ENCODE assay signal across 1 cellular context in genomic region chr10:133388265-133388972, GRCh38.
TF ChIP-seq lines count a peak whose summit lies in the region.

No MANE protein-coding gene starts in this region.

TF ChIP-seq in HEK293, 187 proteins besides CTCF, POLR2A, EP300 and RAD21 (continued from another document):
- TF ChIP-seq PATZ1 (tag by site-specific recombination; IDR thresholded peaks at IDR 0.05), result peak; percentile 53; the same call in 1 of the 2 replicates
- TF ChIP-seq, protein P1, sequence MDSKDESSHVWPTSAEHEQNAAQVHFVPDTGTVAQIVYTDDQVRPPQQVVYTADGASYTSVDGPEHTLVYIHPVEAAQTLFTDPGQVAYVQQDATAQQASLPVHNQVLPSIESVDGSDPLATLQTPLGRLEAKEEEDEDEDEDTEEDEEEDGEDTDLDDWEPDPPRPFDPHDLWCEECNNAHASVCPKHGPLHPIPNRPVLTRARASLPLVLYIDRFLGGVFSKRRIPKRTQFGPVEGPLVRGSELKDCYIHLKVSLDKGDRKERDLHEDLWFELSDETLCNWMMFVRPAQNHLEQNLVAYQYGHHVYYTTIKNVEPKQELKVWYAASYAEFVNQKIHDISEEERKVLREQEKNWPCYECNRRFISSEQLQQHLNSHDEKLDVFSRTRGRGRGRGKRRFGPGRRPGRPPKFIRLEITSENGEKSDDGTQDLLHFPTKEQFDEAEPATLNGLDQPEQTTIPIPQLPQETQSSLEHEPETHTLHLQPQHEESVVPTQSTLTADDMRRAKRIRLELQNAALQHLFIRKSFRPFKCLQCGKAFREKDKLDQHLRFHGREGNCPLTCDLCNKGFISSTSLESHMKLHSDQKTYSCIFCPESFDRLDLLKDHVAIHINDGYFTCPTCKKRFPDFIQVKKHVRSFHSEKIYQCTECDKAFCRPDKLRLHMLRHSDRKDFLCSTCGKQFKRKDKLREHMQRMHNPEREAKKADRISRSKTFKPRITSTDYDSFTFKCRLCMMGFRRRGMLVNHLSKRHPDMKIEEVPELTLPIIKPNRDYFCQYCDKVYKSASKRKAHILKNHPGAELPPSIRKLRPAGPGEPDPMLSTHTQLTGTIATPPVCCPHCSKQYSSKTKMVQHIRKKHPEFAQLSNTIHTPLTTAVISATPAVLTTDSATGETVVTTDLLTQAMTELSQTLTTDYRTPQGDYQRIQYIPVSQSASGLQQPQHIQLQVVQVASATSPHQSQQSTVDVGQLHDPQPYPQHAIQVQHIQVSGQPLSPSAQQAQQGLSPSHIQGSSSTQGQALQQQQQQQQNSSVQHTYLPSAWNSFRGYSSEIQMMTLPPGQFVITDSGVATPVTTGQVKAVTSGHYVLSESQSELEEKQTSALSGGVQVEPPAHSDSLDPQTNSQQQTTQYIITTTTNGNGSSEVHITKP (tag by site-specific recombination; IDR thresholded peaks at IDR 0.05), result 0 out of 2 replicates have a peak, but pooled peaks have one; percentile 15
- no peak for TF ChIP-seq ZNF555 (tag by site-specific recombination; conservative IDR thresholded peaks at IDR 0.05)
- TF ChIP-seq ZNF223 (tag by site-specific recombination; IDR thresholded peaks at IDR 0.05), result no peak
- peak; percentile 44 for TF ChIP-seq SP2 (tag by site-specific recombination; IDR thresholded peaks at IDR 0.05)
- TF ChIP-seq, protein P2, sequence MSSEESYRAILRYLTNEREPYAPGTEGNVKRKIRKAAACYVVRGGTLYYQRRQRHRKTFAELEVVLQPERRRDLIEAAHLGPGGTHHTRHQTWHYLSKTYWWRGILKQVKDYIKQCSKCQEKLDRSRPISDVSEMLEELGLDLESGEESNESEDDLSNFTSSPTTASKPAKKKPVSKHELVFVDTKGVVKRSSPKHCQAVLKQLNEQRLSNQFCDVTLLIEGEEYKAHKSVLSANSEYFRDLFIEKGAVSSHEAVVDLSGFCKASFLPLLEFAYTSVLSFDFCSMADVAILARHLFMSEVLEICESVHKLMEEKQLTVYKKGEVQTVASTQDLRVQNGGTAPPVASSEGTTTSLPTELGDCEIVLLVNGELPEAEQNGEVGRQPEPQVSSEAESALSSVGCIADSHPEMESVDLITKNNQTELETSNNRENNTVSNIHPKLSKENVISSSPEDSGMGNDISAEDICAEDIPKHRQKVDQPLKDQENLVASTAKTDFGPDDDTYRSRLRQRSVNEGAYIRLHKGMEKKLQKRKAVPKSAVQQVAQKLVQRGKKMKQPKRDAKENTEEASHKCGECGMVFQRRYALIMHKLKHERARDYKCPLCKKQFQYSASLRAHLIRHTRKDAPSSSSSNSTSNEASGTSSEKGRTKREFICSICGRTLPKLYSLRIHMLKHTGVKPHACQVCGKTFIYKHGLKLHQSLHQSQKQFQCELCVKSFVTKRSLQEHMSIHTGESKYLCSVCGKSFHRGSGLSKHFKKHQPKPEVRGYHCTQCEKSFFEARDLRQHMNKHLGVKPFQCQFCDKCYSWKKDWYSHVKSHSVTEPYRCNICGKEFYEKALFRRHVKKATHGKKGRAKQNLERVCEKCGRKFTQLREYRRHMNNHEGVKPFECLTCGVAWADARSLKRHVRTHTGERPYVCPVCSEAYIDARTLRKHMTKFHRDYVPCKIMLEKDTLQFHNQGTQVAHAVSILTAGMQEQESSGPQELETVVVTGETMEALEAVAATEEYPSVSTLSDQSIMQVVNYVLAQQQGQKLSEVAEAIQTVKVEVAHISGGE (tag by site-specific recombination; conservative IDR thresholded peaks at IDR 0.05; ENCODE audit: low read depth), result peak; percentile 99
- peak; percentile 32; the same call in 1 of the 2 replicates for TF ChIP-seq SP3 (tag by site-specific recombination; IDR thresholded peaks at IDR 0.05)
- peak; percentile 36; the same call in 1 of the 2 replicates for TF ChIP-seq ZNF600 (tag by site-specific recombination; IDR thresholded peaks at IDR 0.05)
- peak; percentile 76 for TF ChIP-seq ZNF518A (tag by site-specific recombination; conservative IDR thresholded peaks at IDR 0.05; ENCODE audit: low read depth)
- no peak for TF ChIP-seq REPIN1 (tag by site-specific recombination; IDR thresholded peaks at IDR 0.05; ENCODE audit: low read depth)
- peak; percentile 79 for TF ChIP-seq YY1 (tag by site-specific recombination; IDR thresholded peaks at IDR 0.05)
- TF ChIP-seq YY2 (tag by site-specific recombination; IDR thresholded peaks at IDR 0.05), result peak; percentile 61; the same call in 1 of the 2 replicates
- no peak for TF ChIP-seq OSR2 (tag by site-specific recombination; IDR thresholded peaks at IDR 0.05)
- TF ChIP-seq ZXDB (tag by site-specific recombination; IDR thresholded peaks at IDR 0.05), result peak; percentile 52; the same call in 1 of the 2 replicates
- no peak for TF ChIP-seq ZNF2 (tag by site-specific recombination; IDR thresholded peaks at IDR 0.05)
- no peak for TF ChIP-seq ZNF654 (tag by site-specific recombination; IDR thresholded peaks at IDR 0.05; ENCODE audit: low read depth)
- TF ChIP-seq ZNF629 (tag by site-specific recombination; IDR thresholded peaks at IDR 0.05), result 0 out of 2 replicates have a peak, but pooled peaks have one; percentile 15
- TF ChIP-seq ZSCAN16 (tag by site-specific recombination; IDR thresholded peaks at IDR 0.05), result no peak
- TF ChIP-seq KLF16 (tag by site-specific recombination; IDR thresholded peaks at IDR 0.05), result peak; percentile 76; the same call in 1 of the 2 replicates
